1 cellular context compared by ENCODE assay signal in the genomic region with DNA sequence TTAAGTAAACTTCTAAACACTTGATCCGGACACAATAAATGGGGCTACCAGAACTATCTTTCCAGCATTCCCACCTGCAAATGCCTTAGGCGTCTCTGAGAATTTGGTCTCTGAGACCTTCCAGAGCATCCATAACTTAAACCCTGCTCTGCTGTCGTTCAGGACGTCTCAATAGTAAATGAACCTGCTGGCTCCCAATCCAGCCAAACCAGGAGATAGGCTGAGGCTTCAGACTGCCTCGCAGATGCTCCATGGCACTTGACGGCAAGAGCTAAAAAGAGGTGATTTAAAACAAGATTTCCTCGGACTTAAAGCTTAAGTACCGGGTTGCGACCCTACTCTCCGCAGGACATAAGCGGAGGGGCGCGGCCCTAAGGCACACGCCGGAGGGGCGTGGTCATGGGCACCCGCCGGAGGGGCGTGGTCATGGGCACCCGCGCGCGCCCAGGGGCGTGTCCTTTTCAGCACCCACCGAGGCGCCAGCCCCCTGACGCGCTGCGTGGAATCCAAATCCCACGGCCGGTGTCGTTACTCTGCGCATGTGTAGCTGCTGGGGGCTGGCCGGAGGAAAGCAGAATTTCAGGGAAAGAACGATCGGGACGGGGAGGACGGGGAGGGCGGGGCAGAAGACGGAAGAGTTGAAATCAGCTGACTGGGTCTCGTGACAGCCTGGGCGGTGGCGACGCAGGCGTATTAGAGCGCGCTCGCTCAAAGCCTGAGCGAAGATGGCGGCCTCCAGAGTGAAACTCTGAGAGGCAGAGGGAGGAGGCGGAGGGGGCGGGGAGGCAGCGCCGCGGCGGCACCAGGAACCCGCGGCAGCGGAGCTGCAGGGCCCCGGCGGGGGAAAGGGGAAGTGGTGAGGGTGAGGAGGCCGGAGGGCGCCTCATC.
TF ChIP-seq lines count a peak whose summit lies in the region.

A gene with protein sequence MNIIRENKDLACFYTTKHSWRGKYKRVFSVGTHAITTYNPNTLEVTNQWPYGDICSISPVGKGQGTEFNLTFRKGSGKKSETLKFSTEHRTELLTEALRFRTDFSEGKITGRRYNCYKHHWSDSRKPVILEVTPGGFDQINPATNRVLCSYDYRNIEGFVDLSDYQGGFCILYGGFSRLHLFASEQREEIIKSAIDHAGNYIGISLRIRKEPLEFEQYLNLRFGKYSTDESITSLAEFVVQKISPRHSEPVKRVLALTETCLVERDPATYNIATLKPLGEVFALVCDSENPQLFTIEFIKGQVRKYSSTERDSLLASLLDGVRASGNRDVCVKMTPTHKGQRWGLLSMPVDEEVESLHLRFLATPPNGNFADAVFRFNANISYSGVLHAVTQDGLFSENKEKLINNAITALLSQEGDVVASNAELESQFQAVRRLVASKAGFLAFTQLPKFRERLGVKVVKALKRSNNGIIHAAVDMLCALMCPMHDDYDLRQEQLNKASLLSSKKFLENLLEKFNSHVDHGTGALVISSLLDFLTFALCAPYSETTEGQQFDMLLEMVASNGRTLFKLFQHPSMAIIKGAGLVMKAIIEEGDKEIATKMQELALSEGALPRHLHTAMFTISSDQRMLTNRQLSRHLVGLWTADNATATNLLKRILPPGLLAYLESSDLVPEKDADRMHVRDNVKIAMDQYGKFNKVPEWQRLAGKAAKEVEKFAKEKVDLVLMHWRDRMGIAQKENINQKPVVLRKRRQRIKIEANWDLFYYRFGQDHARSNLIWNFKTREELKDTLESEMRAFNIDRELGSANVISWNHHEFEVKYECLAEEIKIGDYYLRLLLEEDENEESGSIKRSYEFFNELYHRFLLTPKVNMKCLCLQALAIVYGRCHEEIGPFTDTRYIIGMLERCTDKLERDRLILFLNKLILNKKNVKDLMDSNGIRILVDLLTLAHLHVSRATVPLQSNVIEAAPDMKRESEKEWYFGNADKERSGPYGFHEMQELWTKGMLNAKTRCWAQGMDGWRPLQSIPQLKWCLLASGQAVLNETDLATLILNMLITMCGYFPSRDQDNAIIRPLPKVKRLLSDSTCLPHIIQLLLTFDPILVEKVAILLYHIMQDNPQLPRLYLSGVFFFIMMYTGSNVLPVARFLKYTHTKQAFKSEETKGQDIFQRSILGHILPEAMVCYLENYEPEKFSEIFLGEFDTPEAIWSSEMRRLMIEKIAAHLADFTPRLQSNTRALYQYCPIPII (N-terminal part only) (plus strand): TSS at position 696 of the 888 bp plus-strand sequence. CDS start 17,049 bp downstream, outside the sequence.

TF ChIP-seq in A549, 52 proteins besides CTCF, POLR2A, EP300 and RAD21 (continued from another document):
- TF ChIP-seq, protein P1, sequence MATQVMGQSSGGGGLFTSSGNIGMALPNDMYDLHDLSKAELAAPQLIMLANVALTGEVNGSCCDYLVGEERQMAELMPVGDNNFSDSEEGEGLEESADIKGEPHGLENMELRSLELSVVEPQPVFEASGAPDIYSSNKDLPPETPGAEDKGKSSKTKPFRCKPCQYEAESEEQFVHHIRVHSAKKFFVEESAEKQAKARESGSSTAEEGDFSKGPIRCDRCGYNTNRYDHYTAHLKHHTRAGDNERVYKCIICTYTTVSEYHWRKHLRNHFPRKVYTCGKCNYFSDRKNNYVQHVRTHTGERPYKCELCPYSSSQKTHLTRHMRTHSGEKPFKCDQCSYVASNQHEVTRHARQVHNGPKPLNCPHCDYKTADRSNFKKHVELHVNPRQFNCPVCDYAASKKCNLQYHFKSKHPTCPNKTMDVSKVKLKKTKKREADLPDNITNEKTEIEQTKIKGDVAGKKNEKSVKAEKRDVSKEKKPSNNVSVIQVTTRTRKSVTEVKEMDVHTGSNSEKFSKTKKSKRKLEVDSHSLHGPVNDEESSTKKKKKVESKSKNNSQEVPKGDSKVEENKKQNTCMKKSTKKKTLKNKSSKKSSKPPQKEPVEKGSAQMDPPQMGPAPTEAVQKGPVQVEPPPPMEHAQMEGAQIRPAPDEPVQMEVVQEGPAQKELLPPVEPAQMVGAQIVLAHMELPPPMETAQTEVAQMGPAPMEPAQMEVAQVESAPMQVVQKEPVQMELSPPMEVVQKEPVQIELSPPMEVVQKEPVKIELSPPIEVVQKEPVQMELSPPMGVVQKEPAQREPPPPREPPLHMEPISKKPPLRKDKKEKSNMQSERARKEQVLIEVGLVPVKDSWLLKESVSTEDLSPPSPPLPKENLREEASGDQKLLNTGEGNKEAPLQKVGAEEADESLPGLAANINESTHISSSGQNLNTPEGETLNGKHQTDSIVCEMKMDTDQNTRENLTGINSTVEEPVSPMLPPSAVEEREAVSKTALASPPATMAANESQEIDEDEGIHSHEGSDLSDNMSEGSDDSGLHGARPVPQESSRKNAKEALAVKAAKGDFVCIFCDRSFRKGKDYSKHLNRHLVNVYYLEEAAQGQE (IDR thresholded peaks at IDR 0.05): no peak
- no peak for TF ChIP-seq NR3C1 (IDR thresholded peaks at IDR 0.05)
- peak in 1 of 2 experiments; percentile 76; a peak in 2 of 5 replicates for TF ChIP-seq JUN (IDR thresholded peaks at IDR 0.05)
TF ChIP-seq in A549: peak in this region for 4.
